Comparison of ENCODE assay signal across 20 cellular contexts in the genomic region with DNA sequence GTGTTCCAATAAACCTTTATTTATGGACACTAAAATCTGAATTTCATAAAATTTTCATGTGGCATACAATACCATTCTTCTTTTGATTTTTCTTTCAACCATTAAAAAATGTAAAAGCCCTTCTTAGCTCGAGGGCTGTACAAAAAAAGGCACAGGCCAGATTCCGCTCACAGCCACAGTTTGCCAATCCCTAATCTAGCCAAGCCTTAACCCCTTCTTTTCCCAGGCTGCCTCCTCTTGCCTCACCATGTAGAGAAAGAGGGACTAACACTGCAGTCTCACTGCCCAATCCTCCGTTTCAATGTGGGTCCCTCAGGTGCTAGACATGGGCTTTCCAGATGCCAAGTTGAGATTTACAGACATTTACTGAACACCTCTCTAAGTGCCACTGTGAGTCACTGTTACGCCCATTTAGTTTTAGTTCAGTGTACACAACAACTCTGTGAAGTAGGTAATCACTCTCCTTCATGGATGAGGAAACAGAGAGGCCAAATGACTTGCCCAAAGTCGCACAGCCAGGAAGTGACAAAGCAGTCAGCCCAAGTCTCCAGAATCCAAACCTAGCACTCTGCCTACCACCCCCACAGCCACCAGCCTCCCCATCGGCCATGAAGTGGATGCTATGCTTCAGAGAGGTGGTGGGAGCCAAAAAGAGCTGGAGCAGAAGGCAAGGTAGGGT.
A peak's percentile ranks its signal among the peaks of the same experiment; 100 is the strongest.
DNase-seq lines count a peak whose midpoint lies in the region; ATAC-seq, FAIRE-seq and TF ChIP-seq lines count a peak whose summit lies in the region.
"Had no signal": no experiment of that assay in that cellular context is flagged by ENCODE, and none has a peak within 500 bp of the region (broad histone marks: within the 10 kb centered on the region; RNA-seq: fewer than 3 reads in every experiment).

No MANE protein-coding gene starts in this region.

- CTCF ChIA-PET in HepG2 (lab: Yijun Ruan, JAX; ENCODE audit: low intra/inter-chr PET ratio, low total read pairs) (no interaction called here), Calu3 (lab: Charles Lee) (no interaction called here)

- POLR2A ChIA-PET in HepG2 (lab: Yijun Ruan, JAX): no interaction called here

- TF ChIP-seq RAD21 in HepG2 (CRISPR knock-in tag; IDR thresholded peaks at IDR 0.05): no peak

- H3K27me3 ChIP-seq in HepG2 (ENCODE audit: control insufficient read depth in 1 of 2, insufficient read depth in 2 of 2, low read length in 2 of 2) (no peaks in the 10 kb centered on the region), right lobe of liver (no peaks in the 10 kb centered on the region), dorsolateral prefrontal cortex (peaks cover 0 to 16% (median 0%) of the 10 kb centered on the region in 45 donors), uterus (no peaks in the 10 kb centered on the region), body of pancreas (no peaks in the 10 kb centered on the region)
- H3K27me3 ChIP-seq: thyroid gland had no signal

- TF ChIP-seq EP300 in HepG2 (IDR thresholded peaks at IDR 0.05; ENCODE audit: low read depth in 2 of 2, low read length in 2 of 2) (no peak), HepG2 (CRISPR knock-in tag; IDR thresholded peaks at IDR 0.05; ENCODE audit: borderline replicate concordance) (no peak)

- H3K27ac Mint-ChIP-seq in Calu3 (ENCODE audit: unreplicated experiment): no peak overlapping the region
- H3K27ac Mint-ChIP-seq: activated CD4-positive, alpha-beta memory T cell treated with anti-CD3 and anti-CD28 coated beads, Interleukin-2, amount 10 ng/mL, durations not matched to agents 7 days and 5 days had no signal

- no TSS peak for BruUV-seq in HepG2 (replicated peaks; lab: Mats Ljungman, UMichigan)
- BruUV-seq in Calu3 (replicated peaks; lab: Mats Ljungman, UMichigan): no TSS peak

- no peaks in the 10 kb centered on the region for H3K79me2 ChIP-seq in HepG2 (ENCODE audit: insufficient read depth, low read length)

- H3K4me2 ChIP-seq in HepG2 (ENCODE audit: low read depth, low read length): no peak overlapping the region

- H3K4me3 Mint-ChIP-seq in Calu3 (ENCODE audit: low read depth, unreplicated experiment): no peak overlapping the region
- H3K4me3 Mint-ChIP-seq: activated CD4-positive, alpha-beta memory T cell treated with anti-CD3 and anti-CD28 coated beads, Interleukin-2, amount 10 ng/mL, durations not matched to agents 7 days and 5 days had no signal

- no peaks in the 10 kb centered on the region for H3K9me3 Mint-ChIP-seq in Calu3 (ENCODE audit: low read depth, unreplicated experiment)
- H3K9me3 Mint-ChIP-seq: activated CD4-positive, alpha-beta memory T cell treated with anti-CD3 and anti-CD28 coated beads, Interleukin-2, amount 10 ng/mL, durations not matched to agents 7 days and 5 days had no signal

- H3K27me3 Mint-ChIP-seq in Calu3 (ENCODE audit: unreplicated experiment): no peaks in the 10 kb centered on the region

- peaks cover 22 to 71% of the 10 kb centered on the region in 2 experiments for H3K36me3 ChIP-seq in HepG2 (replicated peaks in 1 of 2; ENCODE audit: control insufficient read depth in 1 of 2, insufficient read depth in 2 of 2, low read length in 2 of 2)
- H3K36me3 ChIP-seq in right lobe of liver: peaks cover 0 to 54% (median 27%) of the 10 kb centered on the region in 4 donors
- H3K36me3 ChIP-seq in mucosa of descending colon (ENCODE audit: low read depth): no peaks in the 10 kb centered on the region
- no peaks in the 10 kb centered on the region for H3K36me3 ChIP-seq in uterus
- H3K36me3 ChIP-seq in body of pancreas (replicated peaks in 1 of 2; ENCODE audit: insufficient read depth in 1 of 2, low read depth in 2 of 2): no peaks in the 10 kb centered on the region
- H3K36me3 ChIP-seq: thyroid gland had no signal

- H3K4me3 ChIP-seq in HepG2 (replicated peaks in 1 of 3; ENCODE audit: insufficient read depth in 1 of 3, low read depth in 2 of 3, low read length in 3 of 3): no peak overlapping the region
- H3K4me3 ChIP-seq in right lobe of liver: no peak overlapping the region
- H3K4me3 ChIP-seq in dorsolateral prefrontal cortex: no peak overlapping the region
- H3K4me3 ChIP-seq in mucosa of descending colon: no peak overlapping the region
- no peak overlapping the region for H3K4me3 ChIP-seq in uterus
- no peak overlapping the region for H3K4me3 ChIP-seq in body of pancreas
- H3K4me3 ChIP-seq: thyroid gland had no signal

- H3K4me1 Mint-ChIP-seq in Calu3 (ENCODE audit: low read depth, unreplicated experiment): no peaks in the 10 kb centered on the region
- H3K4me1 Mint-ChIP-seq: activated CD4-positive, alpha-beta memory T cell treated with anti-CD3 and anti-CD28 coated beads, Interleukin-2, amount 10 ng/mL, durations not matched to agents 7 days and 5 days had no signal

- H2AFZ ChIP-seq in HepG2 (ENCODE audit: low read length): no peak overlapping the region

- peaks cover 9% of the 10 kb centered on the region; the same call in 1 of the 2 replicates for H3K4me1 ChIP-seq in HepG2 (ENCODE audit: insufficient read depth, low read length)
- H3K4me1 ChIP-seq in right lobe of liver: no peaks in the 10 kb centered on the region
- H3K4me1 ChIP-seq in mucosa of descending colon (ENCODE audit: low read depth): peaks cover 1% of the 10 kb centered on the region
- H3K4me1 ChIP-seq in uterus: peaks cover 6 to 11% of the 10 kb centered on the region in 2 donors
- peaks cover 12% of the 10 kb centered on the region for H3K4me1 ChIP-seq in body of pancreas

- no peak for ATAC-seq in HepG2
- no peak for ATAC-seq in right lobe of liver
- ATAC-seq in mucosa of descending colon: peak; percentile 70
- ATAC-seq in body of pancreas: no peak

- H3K36me3 Mint-ChIP-seq in Calu3 (ENCODE audit: insufficient read depth, unreplicated experiment): no peaks in the 10 kb centered on the region

- TF ChIP-seq CTCF in HepG2 (CRISPR knock-in tag; IDR thresholded peaks at IDR 0.05) (no peak), right lobe of liver (IDR thresholded peaks at IDR 0.05) (no peak), dorsolateral prefrontal cortex (IDR thresholded peaks at IDR 0.05 in 54 of 56, conservative IDR thresholded peaks at IDR 0.05 in 2 of 56; ENCODE audit: low read depth in 1 of 56, partially characterized antibody in 56 of 56) (no peak), mucosa of descending colon (IDR thresholded peaks at IDR 0.05) (no peak), uterus (IDR thresholded peaks at IDR 0.05) (no peak), Calu3 (IDR thresholded peaks at IDR 0.05; ENCODE audit: unreplicated experiment) (no peak), body of pancreas (IDR thresholded peaks at IDR 0.05) (no peak)

- no peak overlapping the region for H3K9ac ChIP-seq in HepG2 (ENCODE audit: insufficient read depth, low read depth, low read length)

- in situ Hi-C loops in HepG2 (cut with HindIII; ENCODE audit: extremely low pct_ligation_motif_present, low pct_unique_long_range_greater_than_20kb): loop anchor here (25.0 kb wide), 1 partner anchor 439 kb away; no protein-coding TSS in a partner anchor

- WGBS in HepG2 (ENCODE audit: low lambda C conversion rate): 97% methylated on average over 6 of the region's 6 CpGs
- 67% methylated on average over 6 of the region's 6 CpGs for WGBS in right lobe of liver (ENCODE audit: insufficient coverage, low coverage, low lambda C conversion rate, missing lambda C conversion rate)
- 68% methylated on average over 6 of the region's 6 CpGs for WGBS in body of pancreas, 2 donors

- TF ChIP-seq POLR2A in HepG2 (IDR thresholded peaks at IDR 0.05; ENCODE audit: insufficient read depth in 1 of 2, low read depth in 2 of 2, low read length in 2 of 2): no peak
- no peak for TF ChIP-seq POLR2A in right lobe of liver (IDR thresholded peaks at IDR 0.05)
- TF ChIP-seq POLR2A in uterus (IDR thresholded peaks at IDR 0.05): no peak
- TF ChIP-seq POLR2A in body of pancreas (IDR thresholded peaks at IDR 0.05): no peak

- intact Hi-C loops in HepG2 (cut with micrococcal nuclease; ENCODE audit: unreplicated experiment): no loop called here
- intact Hi-C loops in right lobe of liver (cut with DNase I): loop anchor here in 1 of 2 donors (10.0 kb wide), 1 partner anchor 151 kb away; no protein-coding TSS in a partner anchor
- intact Hi-C loops in dorsolateral prefrontal cortex (cut with DNase I): no loop called here
- intact Hi-C loops in mucosa of descending colon (cut with DNase I, micrococcal nuclease): no loop called here
- intact Hi-C loops in uterus (cut with DNase I; ENCODE audit: low total_unique reads): no loop called here
- intact Hi-C loops in Calu3 (cut with micrococcal nuclease; ENCODE audit: unreplicated experiment): no loop called here
- intact Hi-C loops in body of pancreas (cut with DNase I): no loop called here

- H3K27ac ChIP-seq in HepG2 (ENCODE audit: extremely low read length, insufficient read depth, low read length): no peak overlapping the region
- H3K27ac ChIP-seq in right lobe of liver: no peak overlapping the region
- H3K27ac ChIP-seq in dorsolateral prefrontal cortex: peak overlapping the region in 45 of 59 donors; percentile 16 to 92 (median 65)
- H3K27ac ChIP-seq in uterus: peak overlapping the region; percentile 83 to 93
- no peak overlapping the region for H3K27ac ChIP-seq in body of pancreas
- H3K27ac ChIP-seq: thyroid gland had no signal

- no peak for FAIRE-seq in HepG2 (lab: Jason Lieb, UNC)
- FAIRE-seq: astrocyte had no signal

- DNase-seq in HepG2 (ENCODE audit: low spot score): no peak
- no peak for DNase-seq in right lobe of liver
- no peak for DNase-seq in dorsolateral prefrontal cortex
- DNase-seq in mucosa of descending colon: no peak
- no peak for DNase-seq in uterus
- no peak for DNase-seq in GM19240 (ENCODE audit: insufficient read length, low spot score)
- no peak for DNase-seq in Calu3
- DNase-seq in body of pancreas: no peak
- DNase-seq: activated CD4-positive, alpha-beta memory T cell treated with anti-CD3 and anti-CD28 coated beads, Interleukin-2, amount 10 ng/mL, durations not matched to agents 7 days and 5 days; activated effector memory CD4-positive, alpha-beta T cell treated with Interleukin-2 at 50 U/mL for 16 hours; COR-L47; effector memory CD4-positive, alpha-beta T cell; KBM-7; NCI-H1436; NCI-H526 treated with DMSO at 0.1 percent for 48 hours; SHP77; stimulated activated CD4-positive, alpha-beta T cell treated with anti-CD3 and anti-CD28 coated beads, Interleukin-12 subunit alpha, Interleukin-12 subunit beta, amount 100 ng/mL, for 4 hours; T1000; thyroid gland had no signal

- no peaks in the 10 kb centered on the region for H3K9me3 ChIP-seq in HepG2 (ENCODE audit: low read length)
- no peaks in the 10 kb centered on the region for H3K9me3 ChIP-seq in right lobe of liver
- no peaks in the 10 kb centered on the region for H3K9me3 ChIP-seq in mucosa of descending colon
- H3K9me3 ChIP-seq in uterus: no peaks in the 10 kb centered on the region
- no peaks in the 10 kb centered on the region for H3K9me3 ChIP-seq in body of pancreas
- H3K9me3 ChIP-seq: thyroid gland had no signal

- H4K20me1 ChIP-seq in HepG2 (ENCODE audit: insufficient read depth, low read length): no peaks in the 10 kb centered on the region

Comparison
In these comparisons a context has a peak if more than half of its experiments do, and no peak if none do; other contexts are left out.
1. H3K27ac ChIP-seq: peak in dorsolateral prefrontal cortex (45 of 59) and uterus (2 of 2); none in HepG2 (single experiment), right lobe of liver (0 of 3) and body of pancreas (0 of 4).